Comparison of ENCODE assay signal across 1 cellular context in the genomic region with DNA sequence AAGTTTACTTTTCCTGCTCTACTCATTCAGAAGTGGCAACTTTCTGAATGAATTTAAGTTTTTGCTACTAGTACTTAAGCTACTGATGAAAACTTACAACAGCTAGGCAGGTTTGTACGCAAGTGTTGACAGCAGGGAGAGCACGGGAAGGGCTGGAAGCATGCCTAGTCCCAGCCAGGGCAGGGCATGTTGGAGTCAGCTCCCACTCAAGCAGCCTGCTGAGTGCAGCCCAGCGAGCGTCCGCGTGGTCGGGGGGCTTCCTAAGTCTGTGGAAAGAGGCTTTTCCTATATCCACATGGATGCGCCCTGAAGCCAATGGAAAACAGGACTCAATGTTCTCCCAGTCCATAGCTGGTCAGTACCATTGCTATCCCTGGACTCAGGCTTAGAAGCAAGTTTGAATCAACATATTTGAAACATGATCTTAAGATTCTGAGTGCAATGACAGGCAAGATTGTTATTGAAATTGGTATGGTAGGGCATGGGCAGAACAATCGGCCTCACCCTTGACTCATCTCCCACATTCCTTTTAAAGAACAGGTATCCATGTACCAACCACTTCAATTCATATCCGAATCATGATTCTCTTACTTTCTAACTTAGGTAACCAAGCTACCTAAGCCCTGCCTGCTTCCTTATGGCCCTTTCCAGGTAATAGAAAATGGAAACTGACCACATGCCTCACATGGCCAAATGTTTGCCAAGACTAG.
A peak's percentile ranks its signal among the peaks of the same experiment; 100 is the strongest.
TF ChIP-seq lines count a peak whose summit lies in the region.

No MANE protein-coding gene starts in this region.

TF ChIP-seq in H1, 55 proteins besides CTCF, POLR2A, EP300 and RAD21:
- TF ChIP-seq, protein P1, sequence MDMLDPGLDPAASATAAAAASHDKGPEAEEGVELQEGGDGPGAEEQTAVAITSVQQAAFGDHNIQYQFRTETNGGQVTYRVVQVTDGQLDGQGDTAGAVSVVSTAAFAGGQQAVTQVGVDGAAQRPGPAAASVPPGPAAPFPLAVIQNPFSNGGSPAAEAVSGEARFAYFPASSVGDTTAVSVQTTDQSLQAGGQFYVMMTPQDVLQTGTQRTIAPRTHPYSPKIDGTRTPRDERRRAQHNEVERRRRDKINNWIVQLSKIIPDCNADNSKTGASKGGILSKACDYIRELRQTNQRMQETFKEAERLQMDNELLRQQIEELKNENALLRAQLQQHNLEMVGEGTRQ (IDR thresholded peaks at IDR 0.05; ENCODE audit: low read length) = no peak
- TF ChIP-seq CBX8 (IDR thresholded peaks at IDR 0.05; ENCODE audit: borderline replicate concordance, low read depth, low read length) (no peak), SP4 (IDR thresholded peaks at IDR 0.05; ENCODE audit: low read length) (no peak), POLR2AphosphoS5 (IDR thresholded peaks at IDR 0.05; ENCODE audit: low read depth, low read length) (0 out of 2 replicates have a peak, but pooled peaks have one; percentile 18)
